Comparison of ENCODE assay signal across 25 cellular contexts in genomic region chr16:12784076-12784475, GRCh38. TPM values are rescaled to one million over a fixed set of nuclear protein-coding genes. Genes with fewer than 3 reads are reported as not detected.
DNase-seq lines count a peak whose midpoint lies in the region; ATAC-seq and TF ChIP-seq lines count a peak whose summit lies in the region.
"Had no signal": no experiment of that assay in that cellular context is flagged by ENCODE, and none has a peak within 500 bp of the region (broad histone marks: within the 10 kb centered on the region; RNA-seq: fewer than 3 reads in every experiment).

No MANE protein-coding gene starts in this region.

- DNase-seq in EH (ENCODE audit: low read depth) (peak; percentile 9), adipocyte (ENCODE audit: low read depth) (no peak), fibroblast of lung (ENCODE audit: low read depth in 2 of 2) (peak; percentile 14 to 31), iris pigment epithelial cell (ENCODE audit: low read depth) (peak; percentile 45), DMS53 treated with DMSO at 0.1 percent for 48 hours (lab: John Stamatoyannopoulos, UW; ENCODE audit: unreplicated experiment) (no peak), mucosa of descending colon (no peak)
- no peak for DNase-seq in activated CD8-positive, alpha-beta memory T cell treated with anti-CD3 and anti-CD28 coated beads for 24 hours
- DNase-seq: 8988T; ACHN; CD4-positive, CD25-positive, alpha-beta regulatory T cell; DMS153; H9; Kasumi-1; MM.1S; NCI-H2029; NCI-H526; NCI-H82; NK-92 treated with Interleukin-12 subunit alpha and Interleukin-12 subunit beta, amount 100 ng/mL, for 24 hours; PC-9; Right ventricle myocardium superior; RPMI8226 had no signal

- no peak overlapping the region for H3K27ac ChIP-seq in fibroblast of lung (ENCODE audit: insufficient read depth, low read length)
- H3K27ac ChIP-seq: PC-9, SJSA1 had no signal

- TF ChIP-seq CTCF in fibroblast of lung (conservative IDR thresholded peaks at IDR 0.05 in 1 of 2, IDR thresholded peaks at IDR 0.05 in 1 of 2; ENCODE audit: low read depth in 1 of 2, low read length in 2 of 2) = no peak
- no peak for TF ChIP-seq CTCF in mucosa of descending colon (IDR thresholded peaks at IDR 0.05)

- intact Hi-C loops in mucosa of descending colon (cut with DNase I, micrococcal nuclease) = no loop called here

- H3K4me1 ChIP-seq in adipocyte (ENCODE audit: control insufficient read depth, insufficient read depth, low read length) (no peaks in the 10 kb centered on the region), fibroblast of lung (ENCODE audit: control insufficient read depth, extremely low read depth, insufficient read depth, low read length) (no peaks in the 10 kb centered on the region), mucosa of descending colon (ENCODE audit: low read depth) (no peaks in the 10 kb centered on the region)
- H3K4me1 ChIP-seq: SJSA1 had no signal

- no peak overlapping the region for H3K9ac ChIP-seq in adipocyte (ENCODE audit: low read length)
- no peak overlapping the region for H3K9ac ChIP-seq in fibroblast of lung (ENCODE audit: insufficient read depth, low read length)

- ATAC-seq in HG02642 (IDR thresholded peaks at IDR 0.05; ENCODE audit: poor library complexity, unreplicated experiment) (no peak), mucosa of descending colon (no peak)
- ATAC-seq: GM23338, K562 had no signal

- H3K9me3 ChIP-seq in adipocyte (ENCODE audit: control insufficient read depth, low read length) = peaks cover 17% of the 10 kb centered on the region
- no peaks in the 10 kb centered on the region for H3K9me3 ChIP-seq in fibroblast of lung (ENCODE audit: control insufficient read depth, insufficient read depth, low read depth, low read length)
- H3K9me3 ChIP-seq in mucosa of descending colon = no peaks in the 10 kb centered on the region

- H3K79me2 ChIP-seq in fibroblast of lung (ENCODE audit: control insufficient read depth, insufficient read depth, low read length) = no peaks in the 10 kb centered on the region

- H3K36me3 ChIP-seq in adipocyte (ENCODE audit: control insufficient read depth, insufficient read depth, low read length, severe bottlenecking) (peaks cover 37% of the 10 kb centered on the region), fibroblast of lung (ENCODE audit: control insufficient read depth, insufficient read depth, low read length) (no peaks in the 10 kb centered on the region), mucosa of descending colon (ENCODE audit: low read depth) (no peaks in the 10 kb centered on the region)
- H3K36me3 ChIP-seq: SJSA1 had no signal

- H3K27me3 ChIP-seq in adipocyte (replicated peaks; ENCODE audit: control insufficient read depth, insufficient read depth, low read length) = no peaks in the 10 kb centered on the region
- H3K27me3 ChIP-seq in fibroblast of lung (ENCODE audit: control insufficient read depth, insufficient read depth, low read length) = no peaks in the 10 kb centered on the region
- H3K27me3 ChIP-seq: SJSA1 had no signal

- H3K4me2 ChIP-seq in fibroblast of lung (ENCODE audit: extremely low read depth, insufficient read depth, low read length) = no peak overlapping the region
- H3K4me2 ChIP-seq: GM23338, PC-9 had no signal

- no peak overlapping the region for H2AFZ ChIP-seq in fibroblast of lung (ENCODE audit: low read length)
- H2AFZ ChIP-seq: GM23338, PC-9 had no signal

- no peaks in the 10 kb centered on the region for H4K20me1 ChIP-seq in fibroblast of lung (ENCODE audit: control insufficient read depth, extremely low read depth, insufficient read depth, low read length)

- H3K4me3 ChIP-seq in adipocyte (ENCODE audit: low read length) (peak overlapping the region; percentile 27), fibroblast of lung (replicated peaks in 1 of 4; ENCODE audit: control extremely low read depth in 1 of 4, insufficient read depth in 1 of 4, low read depth in 3 of 4, low read length in 4 of 4) (no peak overlapping the region), mucosa of descending colon (no peak overlapping the region)
- H3K4me3 ChIP-seq: GM23338, K562, PC-9, SJSA1 had no signal

RNA-seq across cellular contexts. Expression of gene CPPED1, which starts 19.6 kb away (rescaled TPM):
- total RNA-seq in fibroblast of lung (5.6 and 7.4 TPM in 2 replicates), mucosa of descending colon (10 to 100 TPM; 18.9 to 25.0 (median 23.4) TPM)
- polyA plus RNA-seq in fibroblast of lung = 19.8 and 21.1 TPM in 2 replicates
- 12.5 and 16.0 TPM in 2 replicates for polyA plus RNA-seq in fibroblast of lung (2012)
- 3.3 and 9.1 TPM in 2 replicates for polyA minus RNA-seq in fibroblast of lung (ENCODE audit: low replicate concordance)

Comparison
In these comparisons a context has a peak if more than half of its experiments do, and no peak if none do; other contexts are left out.
1. DNase-seq: peak in EH (single experiment), fibroblast of lung (2 of 2) and iris pigment epithelial cell (single experiment); none in adipocyte (single experiment), DMS53 treated with DMSO at 0.1 percent for 48 hours (single experiment), mucosa of descending colon (0 of 3) and activated CD8-positive, alpha-beta memory T cell treated with anti-CD3 and anti-CD28 coated beads for 24 hours (single experiment).